ENCODE assay signal across 12 cellular contexts in the genomic region with DNA sequence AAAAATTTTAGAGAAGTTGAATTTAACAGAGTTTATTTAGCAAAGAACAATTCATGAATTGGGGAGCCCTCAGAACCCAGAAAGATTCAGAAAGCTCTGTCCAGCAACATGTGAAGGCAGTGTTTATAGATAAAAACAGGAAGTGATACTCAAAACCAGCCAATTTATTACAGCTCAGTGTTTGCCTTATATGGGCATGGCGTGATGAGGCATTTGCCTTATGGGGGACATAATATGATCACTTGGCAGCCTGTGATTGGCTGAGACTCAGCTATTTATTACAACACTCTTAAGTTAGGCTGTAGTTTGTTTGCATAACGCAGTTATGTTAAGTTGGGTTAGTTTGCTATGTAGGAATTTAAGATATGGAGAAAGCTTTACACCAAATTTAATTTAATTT. TPM values are rescaled to one million over a fixed set of nuclear protein-coding genes. Genes with fewer than 3 reads are reported as not detected.
DNase-seq lines count a peak whose midpoint lies in the region; ATAC-seq, FAIRE-seq and TF ChIP-seq lines count a peak whose summit lies in the region.
"Had no signal": no experiment of that assay in that cellular context is flagged by ENCODE, and none has a peak within 500 bp of the region (broad histone marks: within the 10 kb centered on the region; RNA-seq: fewer than 3 reads in every experiment).

No MANE protein-coding gene starts in this region.

- H3K4me1 ChIP-seq in HepG2 (ENCODE audit: insufficient read depth, low read length) (no peaks in the 10 kb centered on the region), trophoblast cell (ENCODE audit: control insufficient read depth in 1 of 2, insufficient read depth in 2 of 2, low read length in 2 of 2) (no peaks in the 10 kb centered on the region)
- H3K4me1 ChIP-seq: lower lobe of right lung, right atrium auricular region had no signal

- ATAC-seq in HG03439 (IDR thresholded peaks at IDR 0.05; ENCODE audit: unreplicated experiment), result peak; percentile 66
- no peak for ATAC-seq in HepG2

- no peak for TF ChIP-seq EP300 in HepG2 (IDR thresholded peaks at IDR 0.05; ENCODE audit: low read depth in 2 of 2, low read length in 2 of 2)
- TF ChIP-seq EP300 in HepG2 (CRISPR knock-in tag; IDR thresholded peaks at IDR 0.05; ENCODE audit: borderline replicate concordance), result no peak

- no peaks in the 10 kb centered on the region for H4K20me1 ChIP-seq in HepG2 (ENCODE audit: insufficient read depth, low read length)

- H3K79me2 ChIP-seq in HepG2 (ENCODE audit: insufficient read depth, low read length) (no peaks in the 10 kb centered on the region), trophoblast cell (ENCODE audit: control insufficient read depth, insufficient read depth, low read length, poor library complexity) (no peaks in the 10 kb centered on the region)

- no peak overlapping the region for H2BK120ac ChIP-seq in trophoblast cell (ENCODE audit: insufficient read depth, low read length, poor library complexity)

- H3K9me3 ChIP-seq in HepG2 (ENCODE audit: low read length), result no peaks in the 10 kb centered on the region
- no peaks in the 10 kb centered on the region for H3K9me3 ChIP-seq in trophoblast cell (ENCODE audit: insufficient read depth, low read depth, low read length)
- H3K9me3 ChIP-seq: lower lobe of right lung, right atrium auricular region had no signal

- no TSS peak for BruUV-seq in HepG2 (replicated peaks; lab: Mats Ljungman, UMichigan)

- H3K4me2 ChIP-seq in HepG2 (ENCODE audit: low read depth, low read length) (no peak overlapping the region), trophoblast cell (ENCODE audit: low read length) (no peak overlapping the region)

- in situ Hi-C loops in HepG2 (cut with HindIII; ENCODE audit: extremely low pct_ligation_motif_present, low pct_unique_long_range_greater_than_20kb), result no loop called here

- H3K27ac ChIP-seq in HepG2 (ENCODE audit: extremely low read length, insufficient read depth, low read length), result no peak overlapping the region
- no peak overlapping the region for H3K27ac ChIP-seq in trophoblast cell (ENCODE audit: low read depth, low read length)
- H3K27ac ChIP-seq: lower lobe of right lung, right atrium auricular region had no signal

- H4K91ac ChIP-seq in trophoblast cell (ENCODE audit: low read depth, low read length), result no peak overlapping the region

- H3K36me3 ChIP-seq in HepG2 (replicated peaks in 1 of 2; ENCODE audit: control insufficient read depth in 1 of 2, insufficient read depth in 2 of 2, low read length in 2 of 2), result no peaks in the 10 kb centered on the region
- H3K36me3 ChIP-seq in trophoblast cell (ENCODE audit: control insufficient read depth in 1 of 2, insufficient read depth in 2 of 2, low read length in 2 of 2), result no peaks in the 10 kb centered on the region
- H3K36me3 ChIP-seq: right atrium auricular region had no signal

- no peak overlapping the region for H2AFZ ChIP-seq in HepG2 (ENCODE audit: low read length)
- no peak overlapping the region for H2AFZ ChIP-seq in trophoblast cell (ENCODE audit: insufficient read depth, low read length, poor library complexity)

- FAIRE-seq in HepG2 (lab: Jason Lieb, UNC), result no peak
- FAIRE-seq in frontal cortex (lab: Jason Lieb, UNC), result no peak

- POLR2A ChIA-PET in HepG2 (lab: Yijun Ruan, JAX), result no interaction called here

- no peak overlapping the region for H3K23ac ChIP-seq in trophoblast cell (ENCODE audit: low read length)

- peak; percentile 86 for DNase-seq in GM12865 (ENCODE audit: low read depth)
- DNase-seq in SIG-M5 treated with dmso at 0.1 percent for 504 hours (lab: John Stamatoyannopoulos, UW; ENCODE audit: unreplicated experiment), result peak; percentile 54
- DNase-seq in HepG2 (ENCODE audit: low spot score), result no peak
- DNase-seq in frontal cortex (ENCODE audit: low spot score in 2 of 2), result no peak
- DNase-seq in activated T-cell treated with anti-CD3 and anti-CD28 coated beads, Interleukin-2, amount 50 U/mL, for 48 hours, result no peak
- no peak for DNase-seq in trophoblast cell
- no peak for DNase-seq in NK-92 treated with Interleukin-12 subunit alpha and Interleukin-12 subunit beta, amount 100 ng/mL, for 24 hours (lab: John Stamatoyannopoulos, UW)
- DNase-seq: DMS79 treated with DMSO at 0.1 percent for 48 hours, lower lobe of right lung, NCI-H774 had no signal

- H3K18ac ChIP-seq in trophoblast cell (ENCODE audit: low read length), result no peak overlapping the region

- H4K8ac ChIP-seq in trophoblast cell (ENCODE audit: low read depth, low read length), result no peak overlapping the region

- 0% methylated on average over 2 of the region's 2 CpGs for WGBS in HepG2 (ENCODE audit: low lambda C conversion rate)
- no CpG with 5 or more reads among the region's 2 CpGs for WGBS in trophoblast cell (ENCODE audit: extremely low coverage, insufficient coverage, insufficient read length)

- TF ChIP-seq CTCF in GM12865 (IDR thresholded peaks at IDR 0.05; ENCODE audit: insufficient read depth, low read depth, low read length, missing control alignments), result no peak
- TF ChIP-seq CTCF in HepG2 (CRISPR knock-in tag; IDR thresholded peaks at IDR 0.05), result no peak

- H3K9ac ChIP-seq in HepG2 (ENCODE audit: insufficient read depth, low read depth, low read length), result no peak overlapping the region
- no peak overlapping the region for H3K9ac ChIP-seq in trophoblast cell (ENCODE audit: low read length)

- TF ChIP-seq RAD21 in HepG2 (CRISPR knock-in tag; IDR thresholded peaks at IDR 0.05), result no peak

- H2BK12ac ChIP-seq in trophoblast cell (ENCODE audit: low read length), result no peak overlapping the region

- peaks cover 0 to 7% of the 10 kb centered on the region in 2 experiments; a peak in 1 of 5 replicates for H3K27me3 ChIP-seq in HepG2 (ENCODE audit: control insufficient read depth in 1 of 2, insufficient read depth in 2 of 2, low read length in 2 of 2)
- H3K27me3 ChIP-seq in trophoblast cell (ENCODE audit: insufficient read depth, low read length), result no peaks in the 10 kb centered on the region
- H3K27me3 ChIP-seq: right atrium auricular region had no signal

- no peak overlapping the region for H2BK5ac ChIP-seq in trophoblast cell (ENCODE audit: low read depth, low read length, poor library complexity)

- intact Hi-C loops in HepG2 (cut with micrococcal nuclease; ENCODE audit: unreplicated experiment), result no loop called here

- no peak overlapping the region for H3K14ac ChIP-seq in trophoblast cell (ENCODE audit: low read length)

- CTCF ChIA-PET in HepG2 (lab: Yijun Ruan, JAX; ENCODE audit: low intra/inter-chr PET ratio, low total read pairs), result no interaction called here

- no peaks in the 10 kb centered on the region for H3K79me1 ChIP-seq in trophoblast cell (ENCODE audit: low read length)

- H3K4ac ChIP-seq in trophoblast cell (ENCODE audit: low read depth, low read length), result no peak overlapping the region

- H3K4me3 ChIP-seq in GM12865 (ENCODE audit: low read depth, low read length) (no peak overlapping the region), HepG2 (replicated peaks in 1 of 3; ENCODE audit: insufficient read depth in 1 of 3, low read depth in 2 of 3, low read length in 3 of 3) (no peak overlapping the region), trophoblast cell (ENCODE audit: low read depth, low read length) (no peak overlapping the region)
- H3K4me3 ChIP-seq: lower lobe of right lung, right atrium auricular region had no signal

- TF ChIP-seq POLR2A in HepG2 (IDR thresholded peaks at IDR 0.05; ENCODE audit: insufficient read depth in 1 of 2, low read depth in 2 of 2, low read length in 2 of 2), result no peak

- no peak overlapping the region for H2AK5ac ChIP-seq in trophoblast cell (ENCODE audit: low read length)

- no peak overlapping the region for H4K12ac ChIP-seq in trophoblast cell (ENCODE audit: low read depth, low read length)

RNA-seq across cellular contexts. Expression of a gene that starts 11.5 kb away (rescaled TPM):
- total RNA-seq in HepG2 (2016; rRNA removed; fragmentation: Illumina TruSeq; extraction: Trizol) (not detected in 2 replicates), frontal cortex (1.6 TPM)
- total RNA-seq in HepG2 (2016; cell fraction: cytosol; rRNA removed; fragmentation: Illumina TruSeq; extraction: Trizol; ENCODE audit: low read depth), result not detected in 2 replicates
- not detected in 2 replicates for total RNA-seq in HepG2 (2016; cell fraction: insoluble cytoplasmic fraction; rRNA removed; fragmentation: Illumina TruSeq; extraction: Trizol)
- not detected in 2 replicates for total RNA-seq in HepG2 (2016; cell fraction: membrane; rRNA removed; fragmentation: Illumina TruSeq; extraction: Trizol)
- not detected in 2 replicates for total RNA-seq in HepG2 (2016; cell fraction: nucleus; rRNA removed; fragmentation: Illumina TruSeq; extraction: Trizol)
- polyA plus RNA-seq in HepG2 (2011; rRNA removed), result not detected in 2 replicates
- polyA plus RNA-seq in HepG2 (2011; cell fraction: cytosol; rRNA removed), result 0.05 and 0.18 TPM in 2 replicates
- polyA plus RNA-seq in HepG2 (2011; cell fraction: nucleus; rRNA removed), result not detected in 2 replicates
- polyA plus RNA-seq in HepG2 (2012), result not detected in 2 replicates
- polyA plus RNA-seq in HepG2 (2016; cell fraction: cytosol; fragmentation: Illumina TruSeq; extraction: Trizol; ENCODE audit: low read depth), result not detected in 2 replicates
- polyA plus RNA-seq in HepG2 (2016; cell fraction: insoluble cytoplasmic fraction; fragmentation: Illumina TruSeq; extraction: Trizol; ENCODE audit: low read depth), result not detected in 2 replicates
- polyA plus RNA-seq in HepG2 (2016; cell fraction: membrane; fragmentation: Illumina TruSeq; extraction: Trizol; ENCODE audit: low read depth), result not detected in 2 replicates
- polyA plus RNA-seq in HepG2 (2016; cell fraction: nucleus; fragmentation: Illumina TruSeq; extraction: Trizol; ENCODE audit: insufficient read depth, low read depth), result not detected in 2 replicates
- 0.77 TPM in 1 of 2 replicates, not detected in the other for polyA minus RNA-seq in HepG2 (2011; rRNA and poly(A)+ RNA removed; ENCODE audit: low replicate concordance)
- polyA minus RNA-seq in HepG2 (2011; cell fraction: cytosol; rRNA and poly(A)+ RNA removed), result not detected in 2 replicates
- not detected in 2 replicates for polyA minus RNA-seq in HepG2 (2011; cell fraction: nucleus; rRNA and poly(A)+ RNA removed)
- polyA plus RNA-seq in trophoblast cell (2013), result 4.8 and 5.8 TPM in 2 replicates

RNA-seq across cellular contexts. Expression of a gene that starts 13.8 kb away (rescaled TPM):
- total RNA-seq in HepG2 (2016; rRNA removed; fragmentation: Illumina TruSeq; extraction: Trizol) (not detected in 2 replicates), frontal cortex (2.4 TPM)
- total RNA-seq in HepG2 (2016; cell fraction: cytosol; rRNA removed; fragmentation: Illumina TruSeq; extraction: Trizol; ENCODE audit: low read depth), result not detected in 2 replicates
- total RNA-seq in HepG2 (2016; cell fraction: insoluble cytoplasmic fraction; rRNA removed; fragmentation: Illumina TruSeq; extraction: Trizol), result not detected in 2 replicates
- total RNA-seq in HepG2 (2016; cell fraction: membrane; rRNA removed; fragmentation: Illumina TruSeq; extraction: Trizol), result not detected in 2 replicates
- not detected in 2 replicates for total RNA-seq in HepG2 (2016; cell fraction: nucleus; rRNA removed; fragmentation: Illumina TruSeq; extraction: Trizol)
- not detected in 2 replicates for polyA plus RNA-seq in HepG2 (2011; rRNA removed)
- 0.09 TPM in 1 of 2 replicates, not detected in the other for polyA plus RNA-seq in HepG2 (2011; cell fraction: cytosol; rRNA removed)
- polyA plus RNA-seq in HepG2 (2011; cell fraction: nucleus; rRNA removed), result 0.21 and 0.23 TPM in 2 replicates
- not detected in 2 replicates for polyA plus RNA-seq in HepG2 (2012)
- polyA plus RNA-seq in HepG2 (2016; cell fraction: cytosol; fragmentation: Illumina TruSeq; extraction: Trizol; ENCODE audit: low read depth), result not detected in 2 replicates
- not detected in 2 replicates for polyA plus RNA-seq in HepG2 (2016; cell fraction: insoluble cytoplasmic fraction; fragmentation: Illumina TruSeq; extraction: Trizol; ENCODE audit: low read depth)
- polyA plus RNA-seq in HepG2 (2016; cell fraction: membrane; fragmentation: Illumina TruSeq; extraction: Trizol; ENCODE audit: low read depth), result not detected in 2 replicates
- polyA plus RNA-seq in HepG2 (2016; cell fraction: nucleus; fragmentation: Illumina TruSeq; extraction: Trizol; ENCODE audit: insufficient read depth, low read depth), result not detected in 2 replicates
- polyA minus RNA-seq in HepG2 (2011; rRNA and poly(A)+ RNA removed; ENCODE audit: low replicate concordance), result 0.63 TPM in 1 of 2 replicates, not detected in the other
- polyA minus RNA-seq in HepG2 (2011; cell fraction: cytosol; rRNA and poly(A)+ RNA removed), result not detected in 2 replicates
- not detected in 2 replicates for polyA minus RNA-seq in HepG2 (2011; cell fraction: nucleus; rRNA and poly(A)+ RNA removed)
- polyA plus RNA-seq in trophoblast cell (2013), result 13.8 and 14.0 TPM in 2 replicates

RNA-seq across cellular contexts. Expression of a gene that starts 52.6 kb away (rescaled TPM):
- 0.07 and 0.09 TPM in 2 replicates for total RNA-seq in HepG2 (2016; rRNA removed; fragmentation: Illumina TruSeq; extraction: Trizol)
- total RNA-seq in HepG2 (2016; cell fraction: cytosol; rRNA removed; fragmentation: Illumina TruSeq; extraction: Trizol; ENCODE audit: low read depth), result not detected in 2 replicates
- total RNA-seq in HepG2 (2016; cell fraction: insoluble cytoplasmic fraction; rRNA removed; fragmentation: Illumina TruSeq; extraction: Trizol), result 0.04 TPM in 1 of 2 replicates, not detected in the other
- total RNA-seq in HepG2 (2016; cell fraction: membrane; rRNA removed; fragmentation: Illumina TruSeq; extraction: Trizol), result 0.06 TPM in 1 of 2 replicates, not detected in the other
- 0.09 TPM in 1 of 2 replicates, not detected in the other for total RNA-seq in HepG2 (2016; cell fraction: nucleus; rRNA removed; fragmentation: Illumina TruSeq; extraction: Trizol)
- polyA plus RNA-seq in HepG2 (2011; rRNA removed), result 0.03 TPM in 1 of 2 replicates, not detected in the other
- polyA plus RNA-seq in HepG2 (2011; cell fraction: cytosol; rRNA removed), result 0.04 TPM in 1 of 2 replicates, not detected in the other
- not detected in 2 replicates for polyA plus RNA-seq in HepG2 (2011; cell fraction: nucleus; rRNA removed)
- not detected in 2 replicates for polyA plus RNA-seq in HepG2 (2012)
- polyA plus RNA-seq in HepG2 (2016; cell fraction: cytosol; fragmentation: Illumina TruSeq; extraction: Trizol; ENCODE audit: low read depth), result not detected in 2 replicates
- 0.07 TPM in 1 of 2 replicates, not detected in the other for polyA plus RNA-seq in HepG2 (2016; cell fraction: insoluble cytoplasmic fraction; fragmentation: Illumina TruSeq; extraction: Trizol; ENCODE audit: low read depth)
- not detected in 2 replicates for polyA plus RNA-seq in HepG2 (2016; cell fraction: membrane; fragmentation: Illumina TruSeq; extraction: Trizol; ENCODE audit: low read depth)
- 0.63 TPM in 1 of 2 replicates, not detected in the other for polyA plus RNA-seq in HepG2 (2016; cell fraction: nucleus; fragmentation: Illumina TruSeq; extraction: Trizol; ENCODE audit: insufficient read depth, low read depth)
- polyA minus RNA-seq in HepG2 (2011; rRNA and poly(A)+ RNA removed; ENCODE audit: low replicate concordance), result 0.30 TPM in 1 of 2 replicates, not detected in the other
- polyA minus RNA-seq in HepG2 (2011; cell fraction: cytosol; rRNA and poly(A)+ RNA removed), result not detected in 2 replicates
- polyA minus RNA-seq in HepG2 (2011; cell fraction: nucleus; rRNA and poly(A)+ RNA removed), result not detected in 2 replicates
- 0.82 TPM for total RNA-seq in frontal cortex
- polyA plus RNA-seq in trophoblast cell (2013), result 0.05 and 0.08 TPM in 2 replicates

Comparison
In these comparisons a context has a peak if more than half of its experiments do, and no peak if none do; other contexts are left out.
1. DNase-seq: peak in GM12865 (single experiment) and SIG-M5 treated with dmso at 0.1 percent for 504 hours (single experiment); none in HepG2 (single experiment), frontal cortex (0 of 2), activated T-cell treated with anti-CD3 and anti-CD28 coated beads, Interleukin-2, amount 50 U/mL, for 48 hours (0 of 2), trophoblast cell (0 of 2) and NK-92 treated with Interleukin-12 subunit alpha and Interleukin-12 subunit beta, amount 100 ng/mL, for 24 hours (single experiment).